29 cellular contexts compared by ENCODE assay signal in genomic region chr4:8071741-8072140, GRCh38.
DNase-seq lines count a peak whose midpoint lies in the region; ATAC-seq and TF ChIP-seq lines count a peak whose summit lies in the region.
"Had no signal": no experiment of that assay in that cellular context is flagged by ENCODE, and none has a peak within 500 bp of the region (broad histone marks: within the 10 kb centered on the region; RNA-seq: fewer than 3 reads in every experiment).

No MANE protein-coding gene starts in this region.

- H3K9me3 ChIP-seq in endodermal cell (ENCODE audit: control insufficient read depth, low read length) (no peaks in the 10 kb centered on the region), spleen (no peaks in the 10 kb centered on the region)
- H3K9me3 ChIP-seq: breast epithelium, Caco-2, neutrophil, prostate gland had no signal

- POLR2A ChIA-PET in activated CD8-positive, alpha-beta T cell treated with anti-CD3 and anti-CD28 coated beads for 36 hours (lab: Charles Lee), result no interaction called here

- DNase-seq in H7 (peak; percentile 73), NCI-H2081 treated with DMSO at 0.1 percent for 48 hours (lab: John Stamatoyannopoulos, UW) (peak; percentile 31), endodermal cell (peak; percentile 59), putamen (ENCODE audit: low spot score) (peak; percentile 56), spleen (no peak)
- DNase-seq in activated CD8-positive, alpha-beta T cell treated with anti-CD3 and anti-CD28 coated beads for 36 hours, result no peak
- DNase-seq: activated CD4-positive, alpha-beta memory T cell treated with anti-CD3 and anti-CD28 coated beads, Interleukin-2, amount 10 ng/mL, durations not matched to agents 7 days and 5 days; activated CD4-positive, alpha-beta T cell treated with anti-CD3 and anti-CD28 coated beads for 1 hour; amniotic stem cell; Caco-2; effector CD8-positive, alpha-beta T cell; immature natural killer cell; left colon; NCI-H2029; NCI-H774; SIG-M5; stimulated activated CD4-positive, alpha-beta T cell treated with anti-CD3 and anti-CD28 coated beads, Interleukin-4, amount 100 ng/mL, for 24 hours had no signal

- H3K27ac ChIP-seq in endodermal cell (ENCODE audit: low read depth, low read length) (no peak overlapping the region), spleen (no peak overlapping the region)
- H3K27ac ChIP-seq: breast epithelium, epithelial cell of prostate, neutrophil, prostate gland had no signal

- H3K4me1 Mint-ChIP-seq in endodermal cell, result no peaks in the 10 kb centered on the region
- H3K4me1 Mint-ChIP-seq in activated CD8-positive, alpha-beta T cell treated with anti-CD3 and anti-CD28 coated beads for 36 hours (ENCODE audit: low read depth), result no peaks in the 10 kb centered on the region
- H3K4me1 Mint-ChIP-seq: activated CD4-positive, alpha-beta memory T cell treated with anti-CD3 and anti-CD28 coated beads, Interleukin-2, amount 10 ng/mL, durations not matched to agents 7 days and 5 days; activated naive CD4-positive, alpha-beta T cell treated with anti-CD3 and anti-CD28 coated beads, Interleukin-2, amount 50 U/mL, for 24 hours; activated T-helper 17 cell treated with anti-CD3 and anti-CD28 coated beads, Interleukin-2, amount 50 U/mL, for 72 hours; immature natural killer cell; memory B cell had no signal

- TF ChIP-seq POLR2A in spleen (IDR thresholded peaks at IDR 0.05), result no peak

- H3K27ac Mint-ChIP-seq in endodermal cell, result no peak overlapping the region
- H3K27ac Mint-ChIP-seq in activated CD8-positive, alpha-beta T cell treated with anti-CD3 and anti-CD28 coated beads for 36 hours, result no peak overlapping the region
- H3K27ac Mint-ChIP-seq: activated CD4-positive, alpha-beta memory T cell treated with anti-CD3 and anti-CD28 coated beads, Interleukin-2, amount 10 ng/mL, durations not matched to agents 7 days and 5 days; activated naive CD4-positive, alpha-beta T cell treated with anti-CD3 and anti-CD28 coated beads, Interleukin-2, amount 50 U/mL, for 24 hours; activated T-helper 17 cell treated with anti-CD3 and anti-CD28 coated beads, Interleukin-2, amount 50 U/mL, for 72 hours; IgD-negative memory B cell; immature natural killer cell; memory B cell; T-helper 2 cell treated with Interferon-gamma antibody and Interleukin-4, amounts not matched to agents 5 μg/mL and 100 μg/mL, for 36 hours; type B pancreatic cell had no signal

- H3K4me3 ChIP-seq in H7 (ENCODE audit: insufficient read depth, low read depth, low read length) (no peak overlapping the region), endodermal cell (ENCODE audit: low read length) (no peak overlapping the region), spleen (no peak overlapping the region)
- H3K4me3 ChIP-seq: breast epithelium, prostate gland had no signal

- H3K27me3 Mint-ChIP-seq in endodermal cell (ENCODE audit: insufficient read depth), result no peaks in the 10 kb centered on the region
- H3K27me3 Mint-ChIP-seq in activated CD8-positive, alpha-beta T cell treated with anti-CD3 and anti-CD28 coated beads for 36 hours, result no peaks in the 10 kb centered on the region
- H3K27me3 Mint-ChIP-seq: activated T-helper 17 cell treated with anti-CD3 and anti-CD28 coated beads, Interleukin-2, amount 50 U/mL, for 72 hours had no signal

- CTCF ChIA-PET in activated CD8-positive, alpha-beta T cell treated with anti-CD3 and anti-CD28 coated beads for 36 hours (lab: Charles Lee), result no interaction called here

- no peaks in the 10 kb centered on the region for H3K9me3 Mint-ChIP-seq in endodermal cell
- no peaks in the 10 kb centered on the region for H3K9me3 Mint-ChIP-seq in activated CD8-positive, alpha-beta T cell treated with anti-CD3 and anti-CD28 coated beads for 36 hours
- H3K9me3 Mint-ChIP-seq: activated CD4-positive, alpha-beta memory T cell treated with anti-CD3 and anti-CD28 coated beads, Interleukin-2, amount 10 ng/mL, durations not matched to agents 7 days and 5 days; activated naive CD4-positive, alpha-beta T cell treated with anti-CD3 and anti-CD28 coated beads, Interleukin-2, amount 50 U/mL, for 24 hours; activated T-helper 17 cell treated with anti-CD3 and anti-CD28 coated beads, Interleukin-2, amount 50 U/mL, for 72 hours; IgD-negative memory B cell; immature natural killer cell; memory B cell; T-helper 2 cell treated with Interferon-gamma antibody and Interleukin-4, amounts not matched to agents 5 μg/mL and 100 μg/mL, for 36 hours; type B pancreatic cell had no signal

- H3K27me3 ChIP-seq in H7 (ENCODE audit: control insufficient read depth, insufficient read depth, low read length), result no peaks in the 10 kb centered on the region
- no peaks in the 10 kb centered on the region for H3K27me3 ChIP-seq in endodermal cell (ENCODE audit: control insufficient read depth, insufficient read depth, low read length, poor library complexity, severe bottlenecking)
- peaks cover 0 to 30% (median 0%) of the 10 kb centered on the region in 7 donors for H3K27me3 ChIP-seq in spleen (replicated peaks in 1 of 7)

- no peak for TF ChIP-seq CTCF in endodermal cell (conservative IDR thresholded peaks at IDR 0.05)
- TF ChIP-seq CTCF in activated CD8-positive, alpha-beta T cell treated with anti-CD3 and anti-CD28 coated beads for 36 hours (IDR thresholded peaks at IDR 0.05), result no peak
- TF ChIP-seq CTCF in spleen (IDR thresholded peaks at IDR 0.05 in 8 of 11, conservative IDR thresholded peaks at IDR 0.05 in 3 of 11), result no peak

- H3K36me3 Mint-ChIP-seq in endodermal cell (ENCODE audit: low read depth), result no peaks in the 10 kb centered on the region
- no peaks in the 10 kb centered on the region for H3K36me3 Mint-ChIP-seq in activated CD8-positive, alpha-beta T cell treated with anti-CD3 and anti-CD28 coated beads for 36 hours (ENCODE audit: low read depth)
- H3K36me3 Mint-ChIP-seq: activated naive CD4-positive, alpha-beta T cell treated with anti-CD3 and anti-CD28 coated beads, Interleukin-2, amount 50 U/mL, for 24 hours; IgD-negative memory B cell; immature natural killer cell; type B pancreatic cell had no signal

- H3K4me1 ChIP-seq in endodermal cell (ENCODE audit: control insufficient read depth, insufficient read depth, low read length) (no peaks in the 10 kb centered on the region), spleen (peaks cover 0 to 21% (median 4%) of the 10 kb centered on the region in 6 donors)
- H3K4me1 ChIP-seq: breast epithelium, Caco-2, prostate gland had no signal

- H3K36me3 ChIP-seq in H7 (replicated peaks; ENCODE audit: control insufficient read depth, insufficient read depth, low read length), result no peaks in the 10 kb centered on the region
- no peaks in the 10 kb centered on the region for H3K36me3 ChIP-seq in endodermal cell (ENCODE audit: control insufficient read depth, insufficient read depth, low read length)
- peaks cover 0 to 79% (median 3%) of the 10 kb centered on the region in 6 donors for H3K36me3 ChIP-seq in spleen
- H3K36me3 ChIP-seq: breast epithelium, neutrophil, prostate gland had no signal

- 70 to 74% methylated on average over 2 to 24 of the region's 24 CpGs for WGBS in endodermal cell (ENCODE audit: insufficient coverage in 1 of 2, insufficient read length in 1 of 2), 2 experiments
- 35 to 60% (median 51%) methylated on average over 15 to 24 of the region's 24 CpGs for WGBS in spleen, 5 donors

- intact Hi-C loops in activated CD8-positive, alpha-beta T cell treated with anti-CD3 and anti-CD28 coated beads for 36 hours (cut with micrococcal nuclease), result no loop called here
- intact Hi-C loops in spleen (cut with DNase I; ENCODE audit: low total_unique reads), result no loop called here

- H3K9ac ChIP-seq in endodermal cell (ENCODE audit: extremely low read depth, low read length, poor library complexity, severe bottlenecking), result no peak overlapping the region

- no peak overlapping the region for H3K4me3 Mint-ChIP-seq in endodermal cell
- no peak overlapping the region for H3K4me3 Mint-ChIP-seq in activated CD8-positive, alpha-beta T cell treated with anti-CD3 and anti-CD28 coated beads for 36 hours
- H3K4me3 Mint-ChIP-seq: activated CD4-positive, alpha-beta memory T cell treated with anti-CD3 and anti-CD28 coated beads, Interleukin-2, amount 10 ng/mL, durations not matched to agents 7 days and 5 days; activated naive CD4-positive, alpha-beta T cell treated with anti-CD3 and anti-CD28 coated beads, Interleukin-2, amount 50 U/mL, for 24 hours; activated T-helper 17 cell treated with anti-CD3 and anti-CD28 coated beads, Interleukin-2, amount 50 U/mL, for 72 hours; IgD-negative memory B cell; immature natural killer cell; memory B cell; T-helper 2 cell treated with Interferon-gamma antibody and Interleukin-4, amounts not matched to agents 5 μg/mL and 100 μg/mL, for 36 hours; type B pancreatic cell had no signal

- ATAC-seq in GM21576 (IDR thresholded peaks at IDR 0.05; ENCODE audit: unreplicated experiment) (no peak), GM19035 (IDR thresholded peaks at IDR 0.05; ENCODE audit: unreplicated experiment) (no peak)
- no peak for ATAC-seq in activated CD8-positive, alpha-beta T cell treated with anti-CD3 and anti-CD28 coated beads for 36 hours
- ATAC-seq: activated T-helper 17 cell treated with anti-CD3 and anti-CD28 coated beads, Interleukin-2, amount 50 U/mL, for 72 hours; left colon had no signal

Comparison
In these comparisons a context has a peak if more than half of its experiments do, and no peak if none do; other contexts are left out.
1. DNase-seq: peak in H7 (single experiment), NCI-H2081 treated with DMSO at 0.1 percent for 48 hours (single experiment), endodermal cell (single experiment) and putamen (single experiment); none in activated CD8-positive, alpha-beta T cell treated with anti-CD3 and anti-CD28 coated beads for 36 hours (single experiment) and spleen (single experiment).